Comparison of ENCODE assay signal across 18 cellular contexts in genomic region chr3:100523050-100523760, GRCh38. TPM values are rescaled to one million over a fixed set of nuclear protein-coding genes. Genes with fewer than 3 reads are reported as not detected.
DNase-seq lines count a peak whose midpoint lies in the region; ATAC-seq, FAIRE-seq and TF ChIP-seq lines count a peak whose summit lies in the region.
"Had no signal": no experiment of that assay in that cellular context is flagged by ENCODE, and none has a peak within 500 bp of the region (broad histone marks: within the 10 kb centered on the region; RNA-seq: fewer than 3 reads in every experiment).

No MANE protein-coding gene starts in this region.

- CTCF ChIA-PET in HepG2 (lab: Yijun Ruan, JAX; ENCODE audit: low intra/inter-chr PET ratio, low total read pairs): no interaction called here

- no peak for TF ChIP-seq CTCF in liver (IDR thresholded peaks at IDR 0.05; ENCODE audit: low read depth, low read length, missing input control)
- no peak for TF ChIP-seq CTCF in HepG2 (CRISPR knock-in tag; IDR thresholded peaks at IDR 0.05)
- TF ChIP-seq CTCF in right lobe of liver (IDR thresholded peaks at IDR 0.05): no peak
- TF ChIP-seq CTCF in smooth muscle cell (IDR thresholded peaks at IDR 0.05; ENCODE audit: borderline replicate concordance, insufficient read depth, poor library complexity, severe bottlenecking): no peak
- no peak for TF ChIP-seq CTCF in heart left ventricle (IDR thresholded peaks at IDR 0.05)

- peaks cover 3 to 56% (median 15%) of the 10 kb centered on the region in 4 donors for H3K4me1 ChIP-seq in liver (ENCODE audit: control insufficient read depth in 4 of 4, insufficient read depth in 4 of 4, low read length in 3 of 4)
- no peaks in the 10 kb centered on the region for H3K4me1 ChIP-seq in HepG2 (ENCODE audit: insufficient read depth, low read length)
- H3K4me1 ChIP-seq in right lobe of liver: peaks cover 0 to 55% (median 24%) of the 10 kb centered on the region in 4 donors
- peaks cover 20% of the 10 kb centered on the region for H3K4me1 ChIP-seq in smooth muscle cell (ENCODE audit: low read depth)
- H3K4me1 ChIP-seq in heart left ventricle: peaks cover 0 to 9% (median 0%) of the 10 kb centered on the region in 12 donors
- H3K4me1 ChIP-seq: Caco-2 had no signal

- H3K4me1 Mint-ChIP-seq in stimulated activated effector memory CD8-positive, alpha-beta T cell treated with anti-CD3 and anti-CD28 coated beads, Interleukin-12 subunit alpha, Interleukin-12 subunit beta, amount 100 ng/mL, for 72 hours: no peaks in the 10 kb centered on the region
- H3K4me1 Mint-ChIP-seq: CD8-positive, alpha-beta memory T cell; IgD-negative memory B cell had no signal

- H3K4me3 ChIP-seq in liver (ENCODE audit: low read depth in 1 of 3, low read length in 3 of 3): no peak overlapping the region
- H3K4me3 ChIP-seq in HepG2 (replicated peaks in 1 of 3; ENCODE audit: insufficient read depth in 1 of 3, low read depth in 2 of 3, low read length in 3 of 3): no peak overlapping the region
- no peak overlapping the region for H3K4me3 ChIP-seq in right lobe of liver
- no peak overlapping the region for H3K4me3 ChIP-seq in smooth muscle cell
- H3K4me3 ChIP-seq in heart left ventricle: no peak overlapping the region
- H3K4me3 ChIP-seq: GM12878, GM23248 had no signal

- H3K27ac Mint-ChIP-seq in stimulated activated effector memory CD8-positive, alpha-beta T cell treated with anti-CD3 and anti-CD28 coated beads, Interleukin-12 subunit alpha, Interleukin-12 subunit beta, amount 100 ng/mL, for 72 hours: no peak overlapping the region
- H3K27ac Mint-ChIP-seq: CD8-positive, alpha-beta memory T cell had no signal

- peaks cover 47% of the 10 kb centered on the region for H3F3A ChIP-seq in smooth muscle cell (ENCODE audit: low read depth)

- H3K27me3 ChIP-seq in liver (ENCODE audit: control insufficient read depth in 4 of 4, insufficient read depth in 4 of 4, low read length in 3 of 4) (no peaks in the 10 kb centered on the region), HepG2 (ENCODE audit: control insufficient read depth in 1 of 2, insufficient read depth in 2 of 2, low read length in 2 of 2) (no peaks in the 10 kb centered on the region), right lobe of liver (no peaks in the 10 kb centered on the region), smooth muscle cell (ENCODE audit: low read depth) (no peaks in the 10 kb centered on the region), heart left ventricle (no peaks in the 10 kb centered on the region)

- no peak for DNase-seq in HepG2 (ENCODE audit: low spot score)
- no peak for DNase-seq in right lobe of liver
- DNase-seq in smooth muscle cell (lab: John Stamatoyannopoulos, UW; ENCODE audit: unreplicated experiment): no peak
- DNase-seq in NCI-H1436 treated with DMSO at 0.1 percent for 48 hours (lab: John Stamatoyannopoulos, UW): no peak
- no peak for DNase-seq in heart left ventricle
- no peak for DNase-seq in stimulated activated effector memory CD8-positive, alpha-beta T cell treated with anti-CD3 and anti-CD28 coated beads, Interleukin-12 subunit alpha, Interleukin-12 subunit beta, amount 100 ng/mL, for 72 hours (ENCODE audit: low spot score in 2 of 2)
- DNase-seq: Caco-2; CD8-positive, alpha-beta memory T cell; DMS53 had no signal

- in situ Hi-C loops in HepG2 (cut with HindIII; ENCODE audit: extremely low pct_ligation_motif_present, low pct_unique_long_range_greater_than_20kb): no loop called here

- no peaks in the 10 kb centered on the region for H3K9me3 ChIP-seq in liver (ENCODE audit: control insufficient read depth in 4 of 4, low read length in 3 of 4)
- H3K9me3 ChIP-seq in HepG2 (ENCODE audit: low read length): no peaks in the 10 kb centered on the region
- no peaks in the 10 kb centered on the region for H3K9me3 ChIP-seq in right lobe of liver
- no peaks in the 10 kb centered on the region for H3K9me3 ChIP-seq in smooth muscle cell (replicated peaks; ENCODE audit: low read depth)
- H3K9me3 ChIP-seq in heart left ventricle: no peaks in the 10 kb centered on the region
- H3K9me3 ChIP-seq: Caco-2 had no signal

- ATAC-seq in HepG2: no peak
- no peak for ATAC-seq in right lobe of liver
- ATAC-seq in heart left ventricle: no peak
- ATAC-seq in stimulated activated effector memory CD8-positive, alpha-beta T cell treated with anti-CD3 and anti-CD28 coated beads, Interleukin-12 subunit alpha, Interleukin-12 subunit beta, amount 100 ng/mL, for 72 hours: no peak
- ATAC-seq: GM12878, HCT116 had no signal

- POLR2A ChIA-PET in HepG2 (lab: Yijun Ruan, JAX): no interaction called here

- H3K9me3 Mint-ChIP-seq in stimulated activated effector memory CD8-positive, alpha-beta T cell treated with anti-CD3 and anti-CD28 coated beads, Interleukin-12 subunit alpha, Interleukin-12 subunit beta, amount 100 ng/mL, for 72 hours: no peaks in the 10 kb centered on the region
- H3K9me3 Mint-ChIP-seq: CD14-positive monocyte; CD8-positive, alpha-beta memory T cell; IgD-negative memory B cell had no signal

- H3K9ac ChIP-seq in liver (ENCODE audit: low read depth in 1 of 2, low read length in 2 of 2): no peak overlapping the region
- no peak overlapping the region for H3K9ac ChIP-seq in HepG2 (ENCODE audit: insufficient read depth, low read depth, low read length)
- H3K9ac ChIP-seq in smooth muscle cell (ENCODE audit: low read depth): no peak overlapping the region
- H3K9ac ChIP-seq: GM23248 had no signal

- BruUV-seq in HepG2 (replicated peaks; lab: Mats Ljungman, UMichigan): no TSS peak

- no peak overlapping the region for H2AFZ ChIP-seq in HepG2 (ENCODE audit: low read length)
- no peak overlapping the region for H2AFZ ChIP-seq in smooth muscle cell (ENCODE audit: low read depth)
- H2AFZ ChIP-seq: GM23248 had no signal

- H4K20me1 ChIP-seq in HepG2 (ENCODE audit: insufficient read depth, low read length) (no peaks in the 10 kb centered on the region), smooth muscle cell (ENCODE audit: low read depth) (peaks cover 3% of the 10 kb centered on the region)

- TF ChIP-seq EP300 in HepG2 (IDR thresholded peaks at IDR 0.05; ENCODE audit: low read depth in 2 of 2, low read length in 2 of 2) (no peak), HepG2 (CRISPR knock-in tag; IDR thresholded peaks at IDR 0.05; ENCODE audit: borderline replicate concordance) (no peak)

- no peak overlapping the region for H3K4me2 ChIP-seq in HepG2 (ENCODE audit: low read depth, low read length)
- H3K4me2 ChIP-seq in smooth muscle cell: peak overlapping the region; percentile 9

- peaks cover 0 to 2% (median under 1%) of the 10 kb centered on the region in 4 donors for H3K36me3 ChIP-seq in liver (ENCODE audit: control insufficient read depth in 4 of 4, insufficient read depth in 3 of 4, low read depth in 1 of 4, low read length in 3 of 4)
- peaks cover 2 to 16% of the 10 kb centered on the region in 2 experiments; a peak in 3 of 5 replicates for H3K36me3 ChIP-seq in HepG2 (replicated peaks in 1 of 2; ENCODE audit: control insufficient read depth in 1 of 2, insufficient read depth in 2 of 2, low read length in 2 of 2)
- H3K36me3 ChIP-seq in right lobe of liver: no peaks in the 10 kb centered on the region
- no peaks in the 10 kb centered on the region for H3K36me3 ChIP-seq in smooth muscle cell (ENCODE audit: low read depth)
- H3K36me3 ChIP-seq in heart left ventricle: no peaks in the 10 kb centered on the region

- FAIRE-seq in HepG2 (lab: Jason Lieb, UNC): no peak
- FAIRE-seq: GM12878, GM18507, H54 had no signal

- no peak overlapping the region for H3K4me3 Mint-ChIP-seq in stimulated activated effector memory CD8-positive, alpha-beta T cell treated with anti-CD3 and anti-CD28 coated beads, Interleukin-12 subunit alpha, Interleukin-12 subunit beta, amount 100 ng/mL, for 72 hours
- H3K4me3 Mint-ChIP-seq: CD8-positive, alpha-beta memory T cell; IgD-negative memory B cell had no signal

- H3K79me2 ChIP-seq in HepG2 (ENCODE audit: insufficient read depth, low read length) (no peaks in the 10 kb centered on the region), smooth muscle cell (ENCODE audit: low read depth) (peaks cover 43% of the 10 kb centered on the region)

- H3K27ac ChIP-seq in liver (ENCODE audit: low read depth in 1 of 2, low read length in 2 of 2) (peak overlapping the region; percentile 89 to 95), HepG2 (ENCODE audit: extremely low read length, insufficient read depth, low read length) (no peak overlapping the region), right lobe of liver (peak overlapping the region; percentile 93 to 98 (median 96)), smooth muscle cell (ENCODE audit: low read depth) (peak overlapping the region; percentile 99), heart left ventricle (no peak overlapping the region)
- H3K27ac ChIP-seq: 22Rv1, GM23248 had no signal

- TF ChIP-seq RAD21 in liver (IDR thresholded peaks at IDR 0.05): no peak
- TF ChIP-seq RAD21 in HepG2 (CRISPR knock-in tag; IDR thresholded peaks at IDR 0.05): no peak

- no peak for TF ChIP-seq POLR2A in HepG2 (IDR thresholded peaks at IDR 0.05; ENCODE audit: insufficient read depth in 1 of 2, low read depth in 2 of 2, low read length in 2 of 2)
- no peak for TF ChIP-seq POLR2A in right lobe of liver (IDR thresholded peaks at IDR 0.05)
- TF ChIP-seq POLR2A in heart left ventricle (IDR thresholded peaks at IDR 0.05): no peak

- H3K36me3 Mint-ChIP-seq in stimulated activated effector memory CD8-positive, alpha-beta T cell treated with anti-CD3 and anti-CD28 coated beads, Interleukin-12 subunit alpha, Interleukin-12 subunit beta, amount 100 ng/mL, for 72 hours: no peaks in the 10 kb centered on the region
- H3K36me3 Mint-ChIP-seq: CD8-positive, alpha-beta memory T cell; IgD-negative memory B cell had no signal

- intact Hi-C loops in HepG2 (cut with micrococcal nuclease; ENCODE audit: unreplicated experiment) (no loop called here), right lobe of liver (cut with DNase I) (no loop called here), heart left ventricle (cut with DNase I) (no loop called here)

- WGBS in liver: 74% methylated on average over 4 of the region's 4 CpGs
- WGBS in HepG2 (ENCODE audit: low lambda C conversion rate): 72% methylated on average over 4 of the region's 4 CpGs
- 65% methylated on average over 4 of the region's 4 CpGs for WGBS in right lobe of liver (ENCODE audit: insufficient coverage, low coverage, low lambda C conversion rate, missing lambda C conversion rate)
- WGBS in smooth muscle cell (ENCODE audit: low lambda C conversion rate): 93% methylated on average over 4 of the region's 4 CpGs
- 88 to 96% (median 94%) methylated on average over 4 of the region's 4 CpGs for WGBS in heart left ventricle, 4 donors

RNA-seq across cellular contexts. Expression of gene TMEM45A, which starts 30.8 kb away (rescaled TPM):
- total RNA-seq in liver (10 to 100 TPM in 1 of 2 donors, 1 to 10 TPM in 1; 7.1 to 36.0 TPM), HepG2 (2016; rRNA removed; fragmentation: Illumina TruSeq; extraction: Trizol) (11.7 and 14.8 TPM in 2 replicates), right lobe of liver (100 to 1,000 TPM in 1 of 6 experiments, 10 to 100 TPM in 5; 47.9 to 189 (median 54.2) TPM), smooth muscle cell (280 and 307 TPM in 2 replicates), heart left ventricle (1 to 10 TPM; 1.8 to 6.6 (median 3.1) TPM)
- polyA plus RNA-seq in liver (10 to 100 TPM; 54.3 to 65.8 TPM), HepG2 (2011; rRNA removed) (22.7 and 38.5 TPM in 2 replicates), smooth muscle cell (209 and 220 TPM in 2 replicates), heart left ventricle (10 to 100 TPM in 1 of 2 donors, 1 to 10 TPM in 1; 1.9 to 11.2 TPM)
- 12.3 and 13.1 TPM in 2 replicates for total RNA-seq in HepG2 (2016; cell fraction: cytosol; rRNA removed; fragmentation: Illumina TruSeq; extraction: Trizol; ENCODE audit: low read depth)
- 14.9 and 15.7 TPM in 2 replicates for total RNA-seq in HepG2 (2016; cell fraction: insoluble cytoplasmic fraction; rRNA removed; fragmentation: Illumina TruSeq; extraction: Trizol)
- total RNA-seq in HepG2 (2016; cell fraction: membrane; rRNA removed; fragmentation: Illumina TruSeq; extraction: Trizol): 15.8 and 19.0 TPM in 2 replicates
- 10.6 and 12.1 TPM in 2 replicates for total RNA-seq in HepG2 (2016; cell fraction: nucleus; rRNA removed; fragmentation: Illumina TruSeq; extraction: Trizol)
- polyA plus RNA-seq in HepG2 (2011; cell fraction: cytosol; rRNA removed): 20.6 and 27.2 TPM in 2 replicates
- polyA plus RNA-seq in HepG2 (2011; cell fraction: nucleus; rRNA removed): 5.3 and 7.0 TPM in 2 replicates
- polyA plus RNA-seq in HepG2 (2012): 18.8 and 51.5 TPM in 2 replicates
- polyA plus RNA-seq in HepG2 (2016; cell fraction: cytosol; fragmentation: Illumina TruSeq; extraction: Trizol; ENCODE audit: low read depth): 12.8 and 17.6 TPM in 2 replicates
- polyA plus RNA-seq in HepG2 (2016; cell fraction: insoluble cytoplasmic fraction; fragmentation: Illumina TruSeq; extraction: Trizol; ENCODE audit: low read depth): 11.9 and 14.7 TPM in 2 replicates
- 13.4 and 20.3 TPM in 2 replicates for polyA plus RNA-seq in HepG2 (2016; cell fraction: membrane; fragmentation: Illumina TruSeq; extraction: Trizol; ENCODE audit: low read depth)
- 11.9 and 14.7 TPM in 2 replicates for polyA plus RNA-seq in HepG2 (2016; cell fraction: nucleus; fragmentation: Illumina TruSeq; extraction: Trizol; ENCODE audit: insufficient read depth, low read depth)
- polyA minus RNA-seq in HepG2 (2011; rRNA and poly(A)+ RNA removed; ENCODE audit: low replicate concordance): 10.5 and 24.5 TPM in 2 replicates
- 9.0 and 12.6 TPM in 2 replicates for polyA minus RNA-seq in HepG2 (2011; cell fraction: cytosol; rRNA and poly(A)+ RNA removed)
- polyA minus RNA-seq in HepG2 (2011; cell fraction: nucleus; rRNA and poly(A)+ RNA removed): 9.8 and 13.3 TPM in 2 replicates
- polyA plus RNA-seq: CD8-positive, alpha-beta memory T cell had no signal

Comparison
In these comparisons a context has a peak if more than half of its experiments do, and no peak if none do; other contexts are left out.
1. H3K27ac ChIP-seq: peak in liver (2 of 2), right lobe of liver (3 of 3) and smooth muscle cell (single experiment); none in HepG2 (single experiment) and heart left ventricle (0 of 12).